In genomic region chr6:34914358-34914757, GRCh38 we compare ENCODE assay signal across 1 cellular context.
TF ChIP-seq lines count a peak whose summit lies in the region.

No MANE protein-coding gene starts in this region.

TF ChIP-seq in endothelial cell of umbilical vein, 7 proteins besides CTCF, POLR2A, EP300 and RAD21 (continued from another document):
- TF ChIP-seq POLR2AphosphoS5 (IDR thresholded peaks at IDR 0.05; ENCODE audit: insufficient read depth, low read depth, low read length) (no peak), JUN (IDR thresholded peaks at IDR 0.05; ENCODE audit: borderline replicate concordance, insufficient read depth, insufficient read length, low read depth) (no peak), MAX (IDR thresholded peaks at IDR 0.05; ENCODE audit: insufficient read depth, insufficient read length) (no peak)
TF ChIP-seq in endothelial cell of umbilical vein: peak in this region for 0.
